Comparison of ENCODE assay signal across 1 cellular context in genomic region chr5:150317048-150318003, GRCh38.
TF ChIP-seq lines count a peak whose summit lies in the region.

No MANE protein-coding gene starts in this region.

TF ChIP-seq in HCT116, 20 proteins besides CTCF, POLR2A, EP300 and RAD21 (continued from another document):
- TF ChIP-seq EGR1 (IDR thresholded peaks at IDR 0.05; ENCODE audit: low read depth) (no peak), YY1 (IDR thresholded peaks at IDR 0.05; ENCODE audit: extremely low read depth, insufficient replicate concordance, low read depth, low read length) (no peak), SRF (IDR thresholded peaks at IDR 0.05; ENCODE audit: low read depth) (no peak; the same call in 1 of the 2 replicates)
